ENCODE assay signal across 1 cellular context in genomic region chr22:30426395-30427353, GRCh38.
TF ChIP-seq lines count a peak whose summit lies in the region.

No MANE protein-coding gene starts in this region.

TF ChIP-seq in H1, 55 proteins besides CTCF, POLR2A, EP300 and RAD21:
- TF ChIP-seq RFX5 (IDR thresholded peaks at IDR 0.05; ENCODE audit: borderline replicate concordance, low read depth, low read length) (no peak), YY1 (IDR thresholded peaks at IDR 0.05; ENCODE audit: low read depth, low read length) (0 out of 2 replicates have a peak, but pooled peaks have one; percentile 60), HDAC6 (IDR thresholded peaks at IDR 0.05; ENCODE audit: low read depth, low read length) (no peak), SIN3A (conservative IDR thresholded peaks at IDR 0.05 in 1 of 2, IDR thresholded peaks at IDR 0.05 in 1 of 2; ENCODE audit: low read depth in 1 of 2, low read length in 2 of 2) (0 out of 4 replicates have a peak, but pooled peaks have one; percentile 1 to 13), KDM1A (IDR thresholded peaks at IDR 0.05; ENCODE audit: borderline replicate concordance, low read length) (peak; percentile 92; the same call in 1 of the 2 replicates)
- TF ChIP-seq, protein P1, sequence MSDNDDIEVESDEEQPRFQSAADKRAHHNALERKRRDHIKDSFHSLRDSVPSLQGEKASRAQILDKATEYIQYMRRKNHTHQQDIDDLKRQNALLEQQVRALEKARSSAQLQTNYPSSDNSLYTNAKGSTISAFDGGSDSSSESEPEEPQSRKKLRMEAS (IDR thresholded peaks at IDR 0.05), result peak; percentile 73
